In the genomic region with DNA sequence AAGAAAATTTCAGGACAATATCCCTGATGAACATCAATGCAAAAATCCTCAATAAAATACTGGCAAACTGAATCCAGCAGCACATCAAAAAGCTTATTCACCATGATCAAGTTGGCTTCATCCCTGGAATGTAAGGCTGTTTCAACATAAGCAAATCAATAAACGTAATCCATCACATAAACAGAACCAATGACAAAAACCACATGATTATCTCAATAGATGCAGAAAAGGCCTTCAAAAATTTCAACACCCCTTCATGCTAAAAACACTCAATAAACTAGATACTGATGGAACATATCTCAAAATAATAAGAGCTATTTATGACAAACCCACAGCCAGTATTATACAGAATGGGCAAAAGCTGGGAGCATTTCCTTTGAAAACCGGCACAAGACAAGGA, we compare ENCODE assay signal across 4 cellular contexts.
DNase-seq lines count a peak whose midpoint lies in the region; TF ChIP-seq lines count a peak whose summit lies in the region.
"Not testable (repeated sequence)": the region's sequence is repeated elsewhere in the genome, so short reads cannot be mapped to it uniquely, and the experiment has no call there.

No MANE protein-coding gene starts in this region.

- not testable (repeated sequence) for H3K27me3 Mint-ChIP-seq in activated naive CD8-positive, alpha-beta T cell treated with anti-CD3 and anti-CD28 coated beads for 36 hours; neural progenitor cell (ENCODE audit: insufficient read depth, low read depth)

- H3F3A ChIP-seq in neural progenitor cell (ENCODE audit: low read depth) = not testable (repeated sequence)

- H3K4me1 Mint-ChIP-seq in activated naive CD8-positive, alpha-beta T cell treated with anti-CD3 and anti-CD28 coated beads for 36 hours; neural progenitor cell: not testable (repeated sequence)

- not testable (repeated sequence) for H4K20me1 ChIP-seq in neural progenitor cell (ENCODE audit: low read depth)

- TF ChIP-seq CTCF in fibroblast of villous mesenchyme (IDR thresholded peaks at IDR 0.05; ENCODE audit: insufficient read depth, low read depth, low read length); neural progenitor cell (IDR thresholded peaks at IDR 0.05): not testable (repeated sequence)

- not testable (repeated sequence) for H3K4me3 ChIP-seq in fibroblast of villous mesenchyme (ENCODE audit: low read depth, low read length); neural progenitor cell

- H3K9ac ChIP-seq in neural progenitor cell = not testable (repeated sequence)

- not testable (repeated sequence) for H3K36me3 Mint-ChIP-seq in activated naive CD8-positive, alpha-beta T cell treated with anti-CD3 and anti-CD28 coated beads for 36 hours; neural progenitor cell

- H2AFZ ChIP-seq in neural progenitor cell (replicated peaks) = not testable (repeated sequence)

- H3K4me1 ChIP-seq in neural progenitor cell = not testable (repeated sequence)

- not testable (repeated sequence) for DNase-seq in activated naive CD8-positive, alpha-beta T cell treated with anti-CD3 and anti-CD28 coated beads for 36 hours; neural progenitor cell (ENCODE audit: low spot score)
- peak; percentile 80 for DNase-seq in fibroblast of peridontal ligament (ENCODE audit: extremely low read depth)
- DNase-seq in fibroblast of villous mesenchyme (ENCODE audit: low read depth) = peak; percentile 63

- H3K27ac Mint-ChIP-seq in activated naive CD8-positive, alpha-beta T cell treated with anti-CD3 and anti-CD28 coated beads for 36 hours = peak overlapping the region; percentile 2
- H3K27ac Mint-ChIP-seq in neural progenitor cell = peak overlapping the region; percentile 74

- H3K27me3 ChIP-seq in neural progenitor cell = not testable (repeated sequence)

- H3K27ac ChIP-seq in neural progenitor cell = not testable (repeated sequence)

- not testable (repeated sequence) for H3K4me3 Mint-ChIP-seq in activated naive CD8-positive, alpha-beta T cell treated with anti-CD3 and anti-CD28 coated beads for 36 hours; neural progenitor cell

- not testable (repeated sequence) for H3K4me2 ChIP-seq in neural progenitor cell

- not testable (repeated sequence) for H3K36me3 ChIP-seq in neural progenitor cell

- H3K9me3 ChIP-seq in neural progenitor cell (ENCODE audit: low read depth) = not testable (repeated sequence)

- H3K79me2 ChIP-seq in neural progenitor cell (ENCODE audit: low read depth) = not testable (repeated sequence)

- peaks cover 23% of the 10 kb centered on the region for H3K9me3 Mint-ChIP-seq in activated naive CD8-positive, alpha-beta T cell treated with anti-CD3 and anti-CD28 coated beads for 36 hours
- H3K9me3 Mint-ChIP-seq in neural progenitor cell = peaks cover 23% of the 10 kb centered on the region
